8 cellular contexts compared by ENCODE assay signal in the genomic region with DNA sequence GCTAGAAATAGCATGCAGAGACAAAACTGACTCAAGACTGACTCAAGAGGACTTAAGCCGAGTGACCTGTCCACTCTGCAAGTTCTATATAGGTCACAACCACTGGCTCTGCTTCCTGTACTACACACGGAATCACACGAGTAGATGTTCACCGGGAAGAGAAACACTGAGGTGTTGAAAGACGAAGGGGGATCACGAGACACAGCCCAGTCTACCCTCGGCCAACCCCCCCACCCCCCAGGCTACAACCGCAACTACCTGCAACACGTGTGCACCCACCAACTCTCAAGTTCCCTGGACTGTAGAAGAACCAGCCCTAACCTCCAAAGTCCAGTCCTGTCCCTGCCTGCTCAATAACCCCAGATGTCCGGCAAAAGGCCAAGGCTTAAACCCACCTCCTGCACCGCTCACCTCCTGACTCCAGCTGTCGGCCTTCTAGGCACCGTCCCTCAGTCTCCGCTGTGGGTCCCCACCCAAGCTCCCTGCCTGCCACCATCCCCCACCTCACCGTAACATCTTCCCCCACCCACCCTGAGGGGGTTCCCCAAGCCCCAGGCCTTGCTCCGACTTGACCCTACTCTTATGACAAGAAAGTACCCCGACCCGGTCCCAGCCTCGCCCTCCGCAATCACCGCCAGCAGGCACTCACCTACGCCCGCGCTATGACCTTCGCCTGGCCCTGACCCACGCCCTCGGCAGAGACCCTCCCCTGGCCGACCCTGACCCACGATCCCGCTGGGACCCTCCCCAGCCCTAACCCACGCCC. TPM values are rescaled to one million over a fixed set of nuclear protein-coding genes. Genes with fewer than 3 reads are reported as not detected.
DNase-seq lines count a peak whose midpoint lies in the region; ATAC-seq, FAIRE-seq and TF ChIP-seq lines count a peak whose summit lies in the region.

No MANE protein-coding gene starts in this region.

- peak overlapping the region; percentile 96 to 99 (median 96) for H3K4me3 Mint-ChIP-seq in CD4-positive, CD25-positive, alpha-beta regulatory T cell

- H3K27ac Mint-ChIP-seq in CD4-positive, CD25-positive, alpha-beta regulatory T cell, result peak overlapping the region; percentile 96 to 97 (median 96)

- 3% methylated on average over 31 of the region's 31 CpGs for WGBS in urinary bladder

- ATAC-seq in CD4-positive, CD25-positive, alpha-beta regulatory T cell (ENCODE audit: low read depth in 2 of 2), result no peak

- H3K4me3 ChIP-seq in CD4-positive, CD25-positive, alpha-beta regulatory T cell (ENCODE audit: low read depth, low read length), result peak overlapping the region; percentile 87
- H3K4me3 ChIP-seq in dorsolateral prefrontal cortex (peak overlapping the region; percentile 71 to 100 (median 99)), urinary bladder (ENCODE audit: low read depth, low read length) (peak overlapping the region; percentile 73)

- peaks cover 7 to 70% (median 42%) of the 10 kb centered on the region in 4 donors for H3K4me1 Mint-ChIP-seq in CD4-positive, CD25-positive, alpha-beta regulatory T cell

- H3K36me3 Mint-ChIP-seq in CD4-positive, CD25-positive, alpha-beta regulatory T cell, result peaks cover 3% of the 10 kb centered on the region

- TF ChIP-seq POLR2A in H54 (IDR thresholded peaks at IDR 0.05; ENCODE audit: low read depth, low read length), result no peak

- H3K36me3 ChIP-seq in CD4-positive, CD25-positive, alpha-beta regulatory T cell (ENCODE audit: control insufficient read depth, insufficient read depth, low read length), result no peaks in the 10 kb centered on the region
- H3K36me3 ChIP-seq in urinary bladder (ENCODE audit: insufficient read depth), result no peaks in the 10 kb centered on the region

- no peaks in the 10 kb centered on the region for H3K27me3 ChIP-seq in CD4-positive, CD25-positive, alpha-beta regulatory T cell (ENCODE audit: control insufficient read depth, insufficient read depth, low read length)
- no peaks in the 10 kb centered on the region for H3K27me3 ChIP-seq in dorsolateral prefrontal cortex

- no peak for TF ChIP-seq CTCF in dorsolateral prefrontal cortex (IDR thresholded peaks at IDR 0.05 in 54 of 56, conservative IDR thresholded peaks at IDR 0.05 in 2 of 56; ENCODE audit: low read depth in 1 of 56, partially characterized antibody in 56 of 56)

- no peaks in the 10 kb centered on the region for H3K27me3 Mint-ChIP-seq in CD4-positive, CD25-positive, alpha-beta regulatory T cell

- peak overlapping the region; percentile 91 for H3K27ac ChIP-seq in CD4-positive, CD25-positive, alpha-beta regulatory T cell (ENCODE audit: insufficient read depth, low read length, poor library complexity, severe bottlenecking)
- peak overlapping the region in 55 of 59 donors; percentile 5 to 93 (median 82) for H3K27ac ChIP-seq in dorsolateral prefrontal cortex
- peak overlapping the region; percentile 73 for H3K27ac ChIP-seq in urinary bladder (ENCODE audit: low read depth)

- intact Hi-C loops in dorsolateral prefrontal cortex (cut with DNase I), result loop anchor here (2.0 to 10.0 kb wide), 5 partner anchors 41 to 227 kb away; a partner anchor contains a TSS

- peak; percentile 58 for FAIRE-seq in H54 (lab: Jason Lieb, UNC)

- H3K9me3 Mint-ChIP-seq in CD4-positive, CD25-positive, alpha-beta regulatory T cell, result no peaks in the 10 kb centered on the region

- DNase-seq in CD4-positive, CD25-positive, alpha-beta regulatory T cell, result peak in 1 of 3 donors; percentile 15
- DNase-seq in H54 (ENCODE audit: insufficient read length, low spot score) (peak; percentile 80), RPMI7951 (ENCODE audit: low read depth) (peak; percentile 46), dorsolateral prefrontal cortex (peak in 2 of 10 donors; percentile 29 to 52), mesenteric fat pad (ENCODE audit: low spot score) (peak; percentile 89), NCI-H526 (lab: John Stamatoyannopoulos, UW) (no peak), NCI-H446 treated with DMSO at 0.1 percent for 48 hours (lab: John Stamatoyannopoulos, UW) (no peak)

- peaks cover 37% of the 10 kb centered on the region for H3K4me1 ChIP-seq in CD4-positive, CD25-positive, alpha-beta regulatory T cell (ENCODE audit: control insufficient read depth, insufficient read depth, low read length, poor library complexity, severe bottlenecking)
- H3K4me1 ChIP-seq in urinary bladder (ENCODE audit: insufficient read depth), result peaks cover 4% of the 10 kb centered on the region

- H3K9me3 ChIP-seq in CD4-positive, CD25-positive, alpha-beta regulatory T cell (ENCODE audit: control insufficient read depth in 2 of 2, low read length in 2 of 2), result no peaks in the 10 kb centered on the region

RNA-seq across cellular contexts. Expression of a gene that starts 0.7 kb away (rescaled TPM):
- 254 TPM for total RNA-seq in CD4-positive, CD25-positive, alpha-beta regulatory T cell
- polyA plus RNA-seq in CD4-positive, CD25-positive, alpha-beta regulatory T cell, result 10 to 100 TPM; 37.5 to 50.7 (median 39.1) TPM
- 23.1 and 28.2 TPM in 2 replicates for total RNA-seq in RPMI7951 (2014; rRNA removed; shearing (Covaris generic))
- 100 to 1,000 TPM in 105 of 120 experiments, 10 to 100 TPM in 15; 72.0 to 173 (median 115) TPM for total RNA-seq in dorsolateral prefrontal cortex
- 91.3 TPM for total RNA-seq in mesenteric fat pad
- 44.8 TPM for total RNA-seq in urinary bladder
- polyA plus RNA-seq in urinary bladder, result 76.2 TPM

RNA-seq across cellular contexts. Expression of a gene that starts 0.9 kb away (rescaled TPM):
- total RNA-seq in CD4-positive, CD25-positive, alpha-beta regulatory T cell, result 46.0 TPM
- 10 to 100 TPM; 12.1 to 17.5 (median 14.1) TPM for polyA plus RNA-seq in CD4-positive, CD25-positive, alpha-beta regulatory T cell
- 13.5 and 17.4 TPM in 2 replicates for total RNA-seq in RPMI7951 (2014; rRNA removed; shearing (Covaris generic))
- total RNA-seq in dorsolateral prefrontal cortex, result 100 to 1,000 TPM in 3 of 120 experiments, 10 to 100 TPM in 117; 25.9 to 119 (median 61.7) TPM
- 27.7 TPM for total RNA-seq in mesenteric fat pad
- total RNA-seq in urinary bladder, result 16.8 TPM
- polyA plus RNA-seq in urinary bladder, result 32.8 TPM

RNA-seq across cellular contexts. Expression of a gene that starts 42.0 kb away (rescaled TPM):
- total RNA-seq in CD4-positive, CD25-positive, alpha-beta regulatory T cell, result 22.5 TPM
- polyA plus RNA-seq in CD4-positive, CD25-positive, alpha-beta regulatory T cell, result 1 to 10 TPM; 2.4 to 5.4 (median 3.1) TPM
- total RNA-seq in RPMI7951 (2014; rRNA removed; shearing (Covaris generic)), result 1.6 TPM in 2 replicates
- 10 to 100 TPM; 13.3 to 31.8 (median 23.2) TPM for total RNA-seq in dorsolateral prefrontal cortex
- total RNA-seq in mesenteric fat pad, result 10.1 TPM
- 5.0 TPM for total RNA-seq in urinary bladder
- 10.0 TPM for polyA plus RNA-seq in urinary bladder

RNA-seq across cellular contexts. Expression of a gene that starts 55.5 kb away (rescaled TPM):
- 55.5 TPM for total RNA-seq in CD4-positive, CD25-positive, alpha-beta regulatory T cell
- 10 to 100 TPM in 1 of 4 donors, 1 to 10 TPM in 3; 7.5 to 13.1 (median 8.5) TPM for polyA plus RNA-seq in CD4-positive, CD25-positive, alpha-beta regulatory T cell
- total RNA-seq in RPMI7951 (2014; rRNA removed; shearing (Covaris generic)), result 0.60 and 2.0 TPM in 2 replicates
- 10 to 100 TPM; 25.5 to 80.1 (median 43.3) TPM for total RNA-seq in dorsolateral prefrontal cortex
- 34.7 TPM for total RNA-seq in mesenteric fat pad
- total RNA-seq in urinary bladder, result 7.9 TPM
- polyA plus RNA-seq in urinary bladder, result 18.2 TPM

Comparison
In these comparisons a context has a peak if more than half of its experiments do, and no peak if none do; other contexts are left out.
1. DNase-seq: peak in H54 (single experiment), RPMI7951 (single experiment) and mesenteric fat pad (single experiment); none in NCI-H526 (0 of 2) and NCI-H446 treated with DMSO at 0.1 percent for 48 hours (single experiment).
2. Peak in every context shown above with its lines, with median percentiles within 50 percentile points of each other: H3K27ac ChIP-seq and H3K4me3 ChIP-seq.